In the genomic region with DNA sequence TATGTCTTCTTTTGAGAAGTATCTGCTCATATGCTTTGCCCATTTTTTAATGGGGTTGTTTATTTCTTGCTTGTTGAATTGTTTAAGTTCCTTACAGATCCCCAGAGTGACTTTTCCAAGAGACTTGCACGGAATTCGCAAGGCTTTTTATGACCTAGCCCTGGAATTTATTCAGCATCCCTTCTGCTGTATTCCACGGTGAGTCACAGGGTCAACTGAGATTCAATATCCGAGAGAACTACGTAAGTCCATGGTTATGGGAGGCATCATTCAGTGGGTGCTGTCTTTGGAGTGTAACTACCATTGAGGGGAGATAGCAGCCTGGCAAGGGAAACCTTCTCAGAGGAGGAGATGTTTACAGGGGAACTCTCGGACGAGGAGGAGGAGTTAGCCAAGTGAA, we compare ENCODE assay signal across 14 cellular contexts. TPM values are rescaled to one million over a fixed set of nuclear protein-coding genes. Genes with fewer than 3 reads are reported as not detected.
DNase-seq lines count a peak whose midpoint lies in the region; ATAC-seq, FAIRE-seq and TF ChIP-seq lines count a peak whose summit lies in the region.
"Had no signal": no experiment of that assay in that cellular context is flagged by ENCODE, and none has a peak within 500 bp of the region (broad histone marks: within the 10 kb centered on the region; RNA-seq: fewer than 3 reads in every experiment).

No MANE protein-coding gene starts in this region.

- peak; percentile 82 for DNase-seq in AG08395 (ENCODE audit: low spot score)
- DNase-seq in HTR-8/SVneo (ENCODE audit: insufficient read length, low spot score), result peak; percentile 63
- DNase-seq in brain microvascular endothelial cell, result peak; percentile 98
- peak; percentile 76 for DNase-seq in kidney glomerular epithelial cell (lab: John Stamatoyannopoulos, UW)
- no peak for DNase-seq in CD8-positive, alpha-beta memory T cell
- DNase-seq: activated naive CD4-positive, alpha-beta T cell treated with Interleukin-2 at 50 U/mL for 16 hours; CD4-positive, CD25-positive, alpha-beta regulatory T cell; effector CD8-positive, alpha-beta T cell; KG1; kidney; nucleus accumbens had no signal

- H3K36me3 Mint-ChIP-seq in CD8-positive, alpha-beta memory T cell, result peaks cover 0 to 5% (median 0%) of the 10 kb centered on the region in 3 donors

- POLR2A ChIA-PET in CD8-positive, alpha-beta memory T cell (lab: Charles Lee), result no interaction called here

- no peaks in the 10 kb centered on the region for H3K4me1 ChIP-seq in CD8-positive, alpha-beta memory T cell (ENCODE audit: insufficient read depth, low read length)

- peak overlapping the region; percentile 96 for H3K27ac ChIP-seq in brain microvascular endothelial cell
- no peak overlapping the region for H3K27ac ChIP-seq in CD8-positive, alpha-beta memory T cell (ENCODE audit: low read depth, low read length)

- CTCF ChIA-PET in CD8-positive, alpha-beta memory T cell (lab: Charles Lee), result no interaction called here

- no peaks in the 10 kb centered on the region for H3K27me3 Mint-ChIP-seq in CD8-positive, alpha-beta memory T cell
- H3K27me3 Mint-ChIP-seq: CD4-positive, CD25-positive, alpha-beta regulatory T cell had no signal

- no peak overlapping the region for H3K27ac Mint-ChIP-seq in CD8-positive, alpha-beta memory T cell
- H3K27ac Mint-ChIP-seq: CD4-positive, CD25-positive, alpha-beta regulatory T cell had no signal

- in situ Hi-C loops in brain microvascular endothelial cell (cut with HindIII; ENCODE audit: low pct_ligation_motif_present, low sequenced_read_pairs), result no loop called here

- no peak for TF ChIP-seq CTCF in brain microvascular endothelial cell (IDR thresholded peaks at IDR 0.05; ENCODE audit: low read depth, low read length, missing control alignments)

- H3K9me3 Mint-ChIP-seq in CD8-positive, alpha-beta memory T cell, result no peaks in the 10 kb centered on the region
- H3K9me3 Mint-ChIP-seq: CD4-positive, CD25-positive, alpha-beta regulatory T cell had no signal

- H3K4me3 ChIP-seq in brain microvascular endothelial cell (ENCODE audit: low read depth, low read length), result no peak overlapping the region
- H3K4me3 ChIP-seq in CD8-positive, alpha-beta memory T cell (ENCODE audit: low read length), result no peak overlapping the region

- no peaks in the 10 kb centered on the region for H3K9me3 ChIP-seq in CD8-positive, alpha-beta memory T cell (ENCODE audit: low read length)

- no peaks in the 10 kb centered on the region for H3K4me1 Mint-ChIP-seq in CD8-positive, alpha-beta memory T cell

- ATAC-seq in GM21423 (IDR thresholded peaks at IDR 0.05; ENCODE audit: unreplicated experiment) (no peak), HG03439 (IDR thresholded peaks at IDR 0.05; ENCODE audit: unreplicated experiment) (no peak), GM18519 (IDR thresholded peaks at IDR 0.05; ENCODE audit: low FRiP score, unreplicated experiment) (no peak)

- no peaks in the 10 kb centered on the region for H3K27me3 ChIP-seq in brain microvascular endothelial cell (replicated peaks)
- H3K27me3 ChIP-seq in CD8-positive, alpha-beta memory T cell (ENCODE audit: insufficient read depth, low read length, poor library complexity, severe bottlenecking), result no peaks in the 10 kb centered on the region

- H3K4me3 Mint-ChIP-seq in CD8-positive, alpha-beta memory T cell, result no peak overlapping the region
- H3K4me3 Mint-ChIP-seq: CD4-positive, CD25-positive, alpha-beta regulatory T cell had no signal

- FAIRE-seq in HTR-8/SVneo (lab: Jason Lieb, UNC), result peak; percentile 89
- FAIRE-seq: kidney had no signal

- H3K36me3 ChIP-seq in brain microvascular endothelial cell (replicated peaks), result no peaks in the 10 kb centered on the region
- H3K36me3 ChIP-seq in CD8-positive, alpha-beta memory T cell (ENCODE audit: insufficient read depth, low read length), result no peaks in the 10 kb centered on the region

RNA-seq across cellular contexts. Expression of gene GPRC5A, which starts 20.9 kb away (rescaled TPM):
- not detected for total RNA-seq in CD8-positive, alpha-beta memory T cell
- polyA plus RNA-seq in CD8-positive, alpha-beta memory T cell, result not detected
- polyA plus RNA-seq: CD4-positive, CD25-positive, alpha-beta regulatory T cell had no signal

RNA-seq across cellular contexts. Expression of gene DDX47, which starts 57.3 kb away (rescaled TPM):
- total RNA-seq in CD8-positive, alpha-beta memory T cell, result 100 to 1,000 TPM; 105 to 106 TPM
- 64.5 TPM for polyA plus RNA-seq in CD8-positive, alpha-beta memory T cell

Comparison
In these comparisons a context has a peak if more than half of its experiments do, and no peak if none do; other contexts are left out.
1. DNase-seq: peak in AG08395 (single experiment), HTR-8/SVneo (single experiment), brain microvascular endothelial cell (single experiment) and kidney glomerular epithelial cell (single experiment); none in CD8-positive, alpha-beta memory T cell (0 of 5).